Comparison of ENCODE assay signal across 18 cellular contexts in genomic region chr19:23241433-23241832, GRCh38. TPM values are rescaled to one million over a fixed set of nuclear protein-coding genes. Genes with fewer than 3 reads are reported as not detected.
DNase-seq lines count a peak whose midpoint lies in the region; ATAC-seq and TF ChIP-seq lines count a peak whose summit lies in the region.
"Had no signal": no experiment of that assay in that cellular context is flagged by ENCODE, and none has a peak within 500 bp of the region (broad histone marks: within the 10 kb centered on the region; RNA-seq: fewer than 3 reads in every experiment).

No MANE protein-coding gene starts in this region.

- no peak for ATAC-seq in stimulated activated naive CD8-positive, alpha-beta T cell treated with anti-CD3 and anti-CD28 coated beads, Interleukin-15, Interleukin-2, amounts not matched to agents 100 U/mL and 50 U/mL, for 24 hours
- ATAC-seq in GM19467 (IDR thresholded peaks at IDR 0.05; ENCODE audit: unreplicated experiment), result no peak
- ATAC-seq: GM23338 had no signal

- in situ Hi-C loops in Caki2 (cut with HindIII; ENCODE audit: low pct_unique_long_range_greater_than_20kb, low sequenced_read_pairs), result no loop called here
- in situ Hi-C loops in astrocyte of the spinal cord (cut with HindIII; ENCODE audit: low sequenced_read_pairs), result no loop called here

- no peak overlapping the region for H3K4me3 ChIP-seq in Jurkat, Clone E6-1 (ENCODE audit: low read length)
- H3K4me3 ChIP-seq in astrocyte of the spinal cord (ENCODE audit: low read depth, low read length), result no peak overlapping the region
- H3K4me3 ChIP-seq: GM23338, SJCRH30 had no signal

- TF ChIP-seq CTCF in astrocyte of the spinal cord (IDR thresholded peaks at IDR 0.05; ENCODE audit: low read depth, low read length), result no peak

- DNase-seq in Caki2 (ENCODE audit: low read depth) (peak; percentile 19), astrocyte of the spinal cord (ENCODE audit: low read depth, low spot score) (peak; percentile 22), fibroblast of peridontal ligament (ENCODE audit: extremely low read depth) (peak; percentile 4), OCI-M1 (lab: John Stamatoyannopoulos, UW) (no peak), iPS-NIHi11 (ENCODE audit: low spot score) (no peak)
- DNase-seq in Jurkat, Clone E6-1 (ENCODE audit: low read depth, low spot score), result peak; percentile 11
- DNase-seq in stimulated activated naive CD8-positive, alpha-beta T cell treated with anti-CD3 and anti-CD28 coated beads, Interleukin-15, Interleukin-2, amounts not matched to agents 100 U/mL and 50 U/mL, for 24 hours, result no peak
- DNase-seq: COR-L47; DMS79; KG1; NCI-H1092; NCI-H146; NCI-H446; NCI-H69; NK-92 treated with Interleukin-12 subunit alpha and Interleukin-12 subunit beta, amount 100 ng/mL, for 24 hours; SJCRH30 had no signal

RNA-seq across cellular contexts. Expression of gene ZNF724, which starts 8.8 kb away (rescaled TPM):
- total RNA-seq in Caki2 (2014; rRNA removed; shearing (Covaris generic); ENCODE audit: low replicate concordance), result 0.43 and 11.8 TPM in 2 replicates
- 2.5 TPM for polyA plus RNA-seq in Jurkat, Clone E6-1 (2012; ENCODE audit: insufficient read depth, insufficient read length)

Comparison
In these comparisons a context has a peak if more than half of its experiments do, and no peak if none do; other contexts are left out.
1. DNase-seq: peak in Caki2 (single experiment), Jurkat, Clone E6-1 (single experiment), astrocyte of the spinal cord (single experiment) and fibroblast of peridontal ligament (single experiment); none in OCI-M1 (single experiment), iPS-NIHi11 (single experiment) and stimulated activated naive CD8-positive, alpha-beta T cell treated with anti-CD3 and anti-CD28 coated beads, Interleukin-15, Interleukin-2, amounts not matched to agents 100 U/mL and 50 U/mL, for 24 hours (single experiment).